ENCODE assay signal across 26 cellular contexts in the genomic region with DNA sequence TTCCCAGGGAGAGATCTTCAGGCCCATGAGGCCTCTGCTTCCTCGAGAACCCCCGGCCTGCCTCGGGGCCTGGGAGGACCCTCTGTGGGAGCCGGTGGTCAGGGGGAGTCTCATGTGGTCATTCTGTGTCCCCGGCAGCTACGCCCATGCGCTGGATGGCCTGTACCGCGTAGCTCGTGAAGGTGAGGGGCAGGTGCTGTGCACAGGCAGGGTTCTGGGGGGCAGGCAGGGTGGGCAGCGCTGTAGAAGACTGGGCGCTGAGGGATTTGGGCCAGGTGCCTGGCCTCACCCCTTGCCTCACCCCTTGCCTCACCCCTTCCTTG.
"Had no signal": no experiment of that assay in that cellular context is flagged by ENCODE, and none has a peak within 500 bp of the region (broad histone marks: within the 10 kb centered on the region; RNA-seq: fewer than 3 reads in every experiment).

No MANE protein-coding gene starts in this region.

- ATAC-seq: activated CD4-positive, alpha-beta T cell treated with anti-CD3 and anti-CD28 coated beads for 36 hours; activated CD8-positive, alpha-beta memory T cell treated with anti-CD3 and anti-CD28 coated beads, Interleukin-2, amount 10 ng/mL, durations not matched to agents 7 days and 5 days; activated CD8-positive, alpha-beta T cell treated with anti-CD3 and anti-CD28 coated beads, Interleukin-2, amount 10 ng/mL, durations not matched to agents 7 days and 5 days; esophagus mucosa; T-helper 17 cell had no signal

- H3K27ac ChIP-seq: brain microvascular endothelial cell, coronary artery, dorsolateral prefrontal cortex had no signal

- H3K27me3 ChIP-seq: brain microvascular endothelial cell, dorsolateral prefrontal cortex had no signal

- H3K36me3 ChIP-seq: brain microvascular endothelial cell had no signal

- DNase-seq: activated CD4-positive, alpha-beta memory T cell treated with anti-CD3 and anti-CD28 coated beads for 36 hours; activated CD4-positive, alpha-beta T cell treated with anti-CD3 and anti-CD28 coated beads for 36 hours; activated CD4-positive, alpha-beta T cell treated with anti-CD3 and anti-CD28 coated beads, Interleukin-2, amount 10 ng/mL, durations not matched to agents 24 days and 14 days; activated CD4-positive, CD25-positive, alpha-beta regulatory T cell; activated CD4-positive, CD25-positive, alpha-beta regulatory T cell treated with anti-CD3 and anti-CD28 coated beads, Interleukin-2, amount 50 U/mL, for 72 hours; activated CD8-positive, alpha-beta memory T cell treated with anti-CD3 and anti-CD28 coated beads, Interleukin-2, amount 10 ng/mL, durations not matched to agents 7 days and 5 days; activated CD8-positive, alpha-beta memory T cell treated with anti-CD3 and anti-CD28 coated beads, Interleukin-2, amount 50 U/mL, for 4 hours; activated CD8-positive, alpha-beta T cell treated with anti-CD3 and anti-CD28 coated beads, Interleukin-2, amount 10 ng/mL, durations not matched to agents 7 days and 5 days; activated gamma-delta T cell treated with Interleukin-2 at 50 U/mL for 16 hours; activated naive CD4-positive, alpha-beta T cell treated with anti-CD3 and anti-CD28 coated beads, Interleukin-2, amount 50 U/mL, for 16 hours; activated naive CD4-positive, alpha-beta T cell treated with Interleukin-2 at 50 U/mL for 16 hours; activated T-cell treated with anti-CD3 and anti-CD28 coated beads, Interleukin-2, amount 50 U/mL, for 1 hour; activated T-cell treated with anti-CD3 and anti-CD28 coated beads, Interleukin-2, amount 50 U/mL, for 48 hours; amniotic stem cell; anterior cingulate cortex; brain microvascular endothelial cell; dorsolateral prefrontal cortex; effector memory CD4-positive, alpha-beta T cell; endodermal cell; foreskin fibroblast; head of caudate nucleus; T-helper 1 cell; T-helper 17 cell; T1000 had no signal

- H3K4me3 ChIP-seq: coronary artery, dorsolateral prefrontal cortex had no signal
